In the genomic region with DNA sequence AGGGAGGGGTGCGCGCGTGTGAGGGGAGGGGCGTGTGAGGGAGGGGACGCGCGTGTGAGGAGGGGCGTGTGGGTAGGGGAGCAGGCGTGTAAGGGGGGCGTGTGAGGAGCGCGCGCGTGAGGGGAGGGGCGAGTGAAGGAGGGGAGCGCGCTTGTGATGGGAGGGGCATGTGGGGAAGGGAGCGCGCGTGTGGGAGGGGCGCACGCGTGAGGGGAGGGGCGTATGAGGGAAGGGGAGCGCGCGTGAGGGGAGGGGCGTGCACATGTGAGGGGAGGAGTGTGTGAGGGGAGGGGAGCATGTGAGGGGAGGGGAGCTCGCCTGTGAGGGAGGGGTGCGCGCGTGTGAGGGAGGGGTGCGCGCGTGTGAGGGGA, we compare ENCODE assay signal across 8 cellular contexts. TPM values are rescaled to one million over a fixed set of nuclear protein-coding genes. Genes with fewer than 3 reads are reported as not detected.
DNase-seq lines count a peak whose midpoint lies in the region; ATAC-seq and TF ChIP-seq lines count a peak whose summit lies in the region.

No MANE protein-coding gene starts in this region.

- DNase-seq in CD1c-positive myeloid dendritic cell (ENCODE audit: extremely low spot score), result peak; percentile 92
- peak; percentile 75 for DNase-seq in HT-29 (ENCODE audit: low spot score)
- peak; percentile 78 for DNase-seq in RKO (ENCODE audit: low spot score)
- peak; percentile 74 for DNase-seq in activated effector memory CD4-positive, alpha-beta T cell treated with Interleukin-2 at 50 U/mL for 16 hours
- peak; percentile 97 for DNase-seq in fibroblast of pulmonary artery (ENCODE audit: low read depth)
- peak; percentile 91 for DNase-seq in stimulated activated naive CD8-positive, alpha-beta T cell treated with anti-CD3 and anti-CD28 coated beads, Interleukin-15, Interleukin-2, amounts not matched to agents 100 U/mL and 50 U/mL, for 24 hours

- ATAC-seq in stimulated activated naive CD8-positive, alpha-beta T cell treated with anti-CD3 and anti-CD28 coated beads, Interleukin-15, Interleukin-2, amounts not matched to agents 100 U/mL and 50 U/mL, for 24 hours, result peak; percentile 14
- no peak for ATAC-seq in HG03565 (IDR thresholded peaks at IDR 0.05; ENCODE audit: unreplicated experiment)

- H3K4me3 ChIP-seq in fibroblast of pulmonary artery (replicated peaks; ENCODE audit: low read depth, low read length), result peak overlapping the region; percentile 76

- TF ChIP-seq CTCF in fibroblast of pulmonary artery (IDR thresholded peaks at IDR 0.05; ENCODE audit: low read length, missing control alignments), result no peak
- no peak for TF ChIP-seq CTCF in nephron (IDR thresholded peaks at IDR 0.05; ENCODE audit: unreplicated experiment in 3 of 3)

- peaks cover 24% of the 10 kb centered on the region for H3K4me1 Mint-ChIP-seq in nephron

- no peaks in the 10 kb centered on the region for H3K9me3 Mint-ChIP-seq in nephron

- peak overlapping the region; percentile 94 to 99 (median 98) for H3K4me3 Mint-ChIP-seq in nephron

- no peaks in the 10 kb centered on the region for H3K27me3 Mint-ChIP-seq in nephron (ENCODE audit: low read depth)

- peak overlapping the region; percentile 87 to 96 (median 96) for H3K27ac Mint-ChIP-seq in nephron

- peaks cover 22% of the 10 kb centered on the region for H3K36me3 Mint-ChIP-seq in nephron (ENCODE audit: low read depth)

RNA-seq across cellular contexts. Expression of gene MXI1, which starts 19.1 kb away (rescaled TPM):
- total RNA-seq in HT-29 (2014; rRNA removed; shearing (Covaris generic)), result 18.1 and 19.8 TPM in 2 replicates
